ENCODE assay signal across 1 cellular context in the genomic region with DNA sequence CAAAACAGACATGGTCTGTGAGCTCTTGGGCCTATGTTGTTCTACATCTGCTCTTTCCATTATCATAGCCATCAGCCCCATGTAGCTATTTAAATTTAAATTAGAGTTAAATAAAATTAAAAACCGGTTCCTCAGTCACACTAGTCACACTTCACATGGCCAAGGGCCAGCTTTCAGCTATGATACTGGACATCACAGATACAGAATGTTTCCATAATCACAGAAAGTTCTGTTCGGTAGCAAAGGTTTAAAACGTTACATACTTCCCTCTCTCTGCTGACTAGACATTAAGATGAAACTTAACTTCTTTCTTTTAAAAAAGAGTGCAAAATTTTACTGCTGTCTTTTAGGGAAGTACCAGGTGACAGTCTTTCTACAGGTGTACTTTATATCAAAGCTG.
A peak's percentile ranks its signal among the peaks of the same experiment; 100 is the strongest.
TF ChIP-seq lines count a peak whose summit lies in the region.

No MANE protein-coding gene starts in this region.

TF ChIP-seq in SK-N-SH, 30 proteins besides CTCF, POLR2A, EP300 and RAD21:
- TF ChIP-seq GATA2 (CRISPR knock-in tag; IDR thresholded peaks at IDR 0.05): peak; percentile 66
- no peak for TF ChIP-seq MAX (IDR thresholded peaks at IDR 0.05; ENCODE audit: low read depth)
- no peak for TF ChIP-seq TAF1 (IDR thresholded peaks at IDR 0.05; ENCODE audit: borderline replicate concordance, low read depth, low read length)
- no peak for TF ChIP-seq YY1 (IDR thresholded peaks at IDR 0.05; ENCODE audit: low read depth)
TF ChIP-seq in SK-N-SH: peak in this region for 1.
